Comparison of ENCODE assay signal across 8 cellular contexts in the genomic region with DNA sequence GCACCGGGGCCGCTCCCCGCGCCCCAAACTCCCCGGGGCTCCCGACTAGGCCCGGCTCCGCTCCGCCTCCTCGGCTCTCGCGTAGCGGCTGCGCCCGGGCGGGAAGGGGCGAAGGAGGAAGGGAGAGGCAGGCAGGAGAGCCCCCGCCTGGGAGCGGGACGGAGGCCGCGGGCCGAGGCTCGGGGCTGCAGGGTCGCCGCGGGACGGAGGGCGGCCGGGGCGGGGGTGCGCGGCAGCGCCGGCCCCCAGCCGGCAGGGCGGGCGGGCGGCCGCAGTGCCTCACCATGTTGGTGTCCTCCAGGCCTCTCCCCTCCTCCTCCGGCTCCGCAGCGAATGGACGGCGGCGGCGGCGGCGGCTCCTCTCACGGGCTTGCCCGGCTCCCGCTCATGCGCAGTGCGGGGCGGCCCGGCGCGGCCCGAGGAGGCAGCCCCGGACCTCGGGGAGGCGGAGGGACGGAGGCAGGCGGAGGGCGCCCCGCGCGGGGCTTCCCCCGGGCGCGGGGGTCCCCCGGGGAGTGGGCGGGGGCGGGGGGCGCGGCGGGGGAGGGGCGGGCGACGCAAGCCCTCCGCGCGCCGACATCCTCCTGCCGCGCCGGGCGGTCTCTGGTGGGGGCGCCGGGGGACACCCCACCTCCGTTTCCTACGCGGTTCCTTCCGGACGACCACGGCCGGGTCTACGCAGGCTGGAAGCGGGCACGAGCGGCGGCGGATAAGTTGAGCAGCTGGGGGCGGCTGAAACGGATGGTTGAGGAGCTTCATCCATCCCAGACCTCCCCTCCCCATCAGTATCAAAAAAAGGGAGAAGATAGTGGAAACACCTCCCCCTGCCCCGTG. TPM values are rescaled to one million over a fixed set of nuclear protein-coding genes. Genes with fewer than 3 reads are reported as not detected.
DNase-seq lines count a peak whose midpoint lies in the region; ATAC-seq, FAIRE-seq and TF ChIP-seq lines count a peak whose summit lies in the region.

A gene (minus strand): TSS at position 335 of the 834 bp plus-strand sequence. CDS start 49 bp downstream, at position 286.

- peak; percentile 84 for DNase-seq in G401 (ENCODE audit: low spot score)
- peak; percentile 98 for DNase-seq in H54 (ENCODE audit: insufficient read length, low spot score)
- DNase-seq in SJSA1 (ENCODE audit: low read depth in 1 of 2, low spot score in 2 of 2) = peak; percentile 69 to 89
- DNase-seq in activated gamma-delta T cell treated with anti-CD3 and anti-CD28 coated beads, Interleukin-2, amount 50 U/mL, for 16 hours (ENCODE audit: low read depth) = peak; percentile 81
- DNase-seq in foreskin keratinocyte = peak in 1 of 2 donors; percentile 54
- peak; percentile 76 for DNase-seq in stromal cell of bone marrow (ENCODE audit: low read depth)

- H3F3A ChIP-seq in Loucy (ENCODE audit: low read depth) = peaks cover 4% of the 10 kb centered on the region

- peak within 1 kb of the TSS; percentile 94 for H3K9ac ChIP-seq in Loucy (ENCODE audit: low read depth, low read length, poor library complexity, severe bottlenecking)

- no peaks in the 10 kb centered on the region for H3K9me3 ChIP-seq in Loucy (ENCODE audit: insufficient read depth, low read depth, low read length)
- H3K9me3 ChIP-seq in SJSA1 (replicated peaks) = no peaks in the 10 kb centered on the region
- H3K9me3 ChIP-seq in neuron (ENCODE audit: low read length) = no peaks in the 10 kb centered on the region

- peak; percentile 74 for TF ChIP-seq POLR2A in H54 (IDR thresholded peaks at IDR 0.05; ENCODE audit: low read depth, low read length)

- peak; percentile 96 for ATAC-seq in foreskin keratinocyte

- H3K4me1 ChIP-seq in Loucy (ENCODE audit: insufficient read depth, low read length, poor library complexity, severe bottlenecking) = peaks cover 43% of the 10 kb centered on the region
- peaks cover 13% of the 10 kb centered on the region for H3K4me1 ChIP-seq in SJSA1 (replicated peaks)
- H3K4me1 ChIP-seq in foreskin keratinocyte = peaks cover 12% of the 10 kb centered on the region
- H3K4me1 ChIP-seq in neuron (ENCODE audit: insufficient read depth, low read length) = peaks cover 14% of the 10 kb centered on the region

- H3K79me2 ChIP-seq in Loucy (ENCODE audit: insufficient read depth, low read length) = peaks cover 45% of the 10 kb centered on the region

- H3K4me3 ChIP-seq in Loucy (ENCODE audit: low read length, poor library complexity, severe bottlenecking) (peak within 1 kb of the TSS; percentile 98), SJSA1 (peak within 1 kb of the TSS; percentile 79), neuron (ENCODE audit: low read length) (peak within 1 kb of the TSS; percentile 87)

- H3K36me3 ChIP-seq in Loucy (ENCODE audit: insufficient read depth, low read length) (no peaks in the 10 kb centered on the region), SJSA1 (no peaks in the 10 kb centered on the region), neuron (ENCODE audit: insufficient read depth, low read length) (no peaks in the 10 kb centered on the region)

- TF ChIP-seq CTCF in Loucy (conservative IDR thresholded peaks at IDR 0.05; ENCODE audit: low read length) = no peak
- no peak for TF ChIP-seq CTCF in foreskin keratinocyte (conservative IDR thresholded peaks at IDR 0.05)

- H3K4me2 ChIP-seq in Loucy (ENCODE audit: low read depth, low read length, poor library complexity, severe bottlenecking) = peak within 1 kb of the TSS; percentile 99

- H4K20me1 ChIP-seq in Loucy (ENCODE audit: insufficient read depth, low read length, poor library complexity, severe bottlenecking) = peaks cover 43% of the 10 kb centered on the region

- H3K27me3 ChIP-seq in Loucy (ENCODE audit: insufficient read depth, low read length, poor library complexity, severe bottlenecking) (peaks cover 3% of the 10 kb centered on the region), SJSA1 (replicated peaks) (no peaks in the 10 kb centered on the region), foreskin keratinocyte (no peaks in the 10 kb centered on the region), neuron (ENCODE audit: insufficient read depth, low read length) (no peaks in the 10 kb centered on the region)

- H2AFZ ChIP-seq in Loucy (ENCODE audit: low read length) (peak within 1 kb of the TSS; percentile 66), neuron (ENCODE audit: low read depth, low read length) (peak within 1 kb of the TSS; percentile 71)

- no peak for FAIRE-seq in H54 (lab: Jason Lieb, UNC)

- H3K27ac ChIP-seq in SJSA1 (peak within 1 kb of the TSS; percentile 54), foreskin keratinocyte (peak within 1 kb of the TSS; percentile 67)

- H3K9me2 ChIP-seq in Loucy (replicated peaks; ENCODE audit: low read depth, low read length) = no peaks in the 10 kb centered on the region

- in situ Hi-C loops in G401 (cut with HindIII; ENCODE audit: low sequenced_read_pairs) = no loop called here

RNA-seq across cellular contexts. Expression of the gene that starts here (rescaled TPM):
- 6.1 and 9.6 TPM in 2 replicates for total RNA-seq in G401 (2014; rRNA removed; shearing (Covaris generic))
- 24.9 and 48.0 TPM in 2 replicates for total RNA-seq in SJSA1 (2014; rRNA removed; shearing (Covaris generic))
- 28.7 and 30.9 TPM in 2 replicates for total RNA-seq in foreskin keratinocyte
- polyA plus RNA-seq in foreskin keratinocyte = 7.6 and 9.0 TPM in 2 replicates
